Comparison of ENCODE assay signal across 1 cellular context in genomic region chr16:881219-882097, GRCh38.
TF ChIP-seq lines count a peak whose summit lies in the region.

No MANE protein-coding gene starts in this region.

TF ChIP-seq in GM23338, 12 proteins besides CTCF, POLR2A, EP300 and RAD21 (continued from another document):
- no peak for TF ChIP-seq ZNF462 (CRISPR knock-in tag; IDR thresholded peaks at IDR 0.05)
- TF ChIP-seq STAT1 (IDR thresholded peaks at IDR 0.05; ENCODE audit: unreplicated experiment): no peak
- no peak for TF ChIP-seq EZH2 (IDR thresholded peaks at IDR 0.05; ENCODE audit: low read depth, unreplicated experiment)
TF ChIP-seq in GM23338: peak in this region for 0.
